ENCODE assay signal across 9 cellular contexts in the genomic region with DNA sequence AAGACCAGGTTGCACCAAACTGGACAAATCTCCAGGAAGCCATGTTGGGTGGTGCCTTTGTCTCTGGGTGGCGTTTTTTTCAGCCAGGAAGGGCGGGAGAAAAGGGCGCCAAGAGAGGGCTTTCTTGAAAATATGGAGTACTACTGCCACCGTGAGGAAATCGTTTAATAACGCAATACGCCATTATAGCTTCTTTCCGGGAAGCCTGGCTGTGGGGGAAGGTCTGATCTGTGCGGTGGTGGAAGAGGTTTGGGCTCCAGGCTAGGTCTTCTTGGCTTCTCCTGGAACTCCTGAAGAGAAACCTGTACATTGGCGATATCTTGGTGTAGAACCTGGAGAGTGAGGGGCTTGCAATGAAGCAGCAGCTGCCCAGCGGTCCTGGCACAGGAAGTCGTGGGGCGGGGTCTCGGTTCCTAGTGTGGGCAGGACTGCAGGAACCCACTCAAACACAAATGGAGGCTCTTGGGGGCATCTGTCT.
DNase-seq lines count a peak whose midpoint lies in the region; ATAC-seq and TF ChIP-seq lines count a peak whose summit lies in the region.
"Had no signal": no experiment of that assay in that cellular context is flagged by ENCODE, and none has a peak within 500 bp of the region (broad histone marks: within the 10 kb centered on the region; RNA-seq: fewer than 3 reads in every experiment).

No MANE protein-coding gene starts in this region.

- H3K27me3 Mint-ChIP-seq in natural killer cell (ENCODE audit: low read depth in 2 of 2) (no peaks in the 10 kb centered on the region), Calu3 (ENCODE audit: unreplicated experiment) (no peaks in the 10 kb centered on the region)
- H3K27me3 Mint-ChIP-seq in activated CD8-positive, alpha-beta T cell treated with anti-CD3 and anti-CD28 coated beads, Interleukin-2, amount 10 ng/mL, durations not matched to agents 7 days and 5 days (ENCODE audit: low read depth): no peaks in the 10 kb centered on the region

- H3K4me1 Mint-ChIP-seq in natural killer cell: peaks cover 0 to 17% of the 10 kb centered on the region in 2 donors
- no peaks in the 10 kb centered on the region for H3K4me1 Mint-ChIP-seq in activated CD8-positive, alpha-beta T cell treated with anti-CD3 and anti-CD28 coated beads, Interleukin-2, amount 10 ng/mL, durations not matched to agents 7 days and 5 days (ENCODE audit: low read depth)
- H3K4me1 Mint-ChIP-seq in Calu3 (ENCODE audit: low read depth, unreplicated experiment): no peaks in the 10 kb centered on the region

- peak; percentile 55 for DNase-seq in AG08395 (ENCODE audit: low spot score)
- DNase-seq in NCI-H1105 treated with DMSO at 0.1 percent for 48 hours (lab: John Stamatoyannopoulos, UW): peak; percentile 85
- peak; percentile 68 for DNase-seq in activated gamma-delta T cell treated with anti-CD3 and anti-CD28 coated beads, Interleukin-2, amount 50 U/mL, for 16 hours (ENCODE audit: low read depth)
- no peak for DNase-seq in natural killer cell
- no peak for DNase-seq in activated CD8-positive, alpha-beta T cell treated with anti-CD3 and anti-CD28 coated beads, Interleukin-2, amount 10 ng/mL, durations not matched to agents 7 days and 5 days
- DNase-seq in Calu3: no peak

- H3K4me3 Mint-ChIP-seq in natural killer cell (peak overlapping the region; percentile 89), Calu3 (ENCODE audit: low read depth, unreplicated experiment) (no peak overlapping the region)
- H3K4me3 Mint-ChIP-seq in activated CD8-positive, alpha-beta T cell treated with anti-CD3 and anti-CD28 coated beads, Interleukin-2, amount 10 ng/mL, durations not matched to agents 7 days and 5 days: no peak overlapping the region

- intact Hi-C loops in natural killer cell (cut with micrococcal nuclease): no loop called here
- intact Hi-C loops in Calu3 (cut with micrococcal nuclease; ENCODE audit: unreplicated experiment): no loop called here

- no peaks in the 10 kb centered on the region for H3K9me3 Mint-ChIP-seq in natural killer cell
- H3K9me3 Mint-ChIP-seq in activated CD8-positive, alpha-beta T cell treated with anti-CD3 and anti-CD28 coated beads, Interleukin-2, amount 10 ng/mL, durations not matched to agents 7 days and 5 days (ENCODE audit: insufficient read depth): no peaks in the 10 kb centered on the region
- H3K9me3 Mint-ChIP-seq in Calu3 (ENCODE audit: low read depth, unreplicated experiment): no peaks in the 10 kb centered on the region

- peak; percentile 64 for ATAC-seq in GM18907 (IDR thresholded peaks at IDR 0.05; ENCODE audit: unreplicated experiment)
- peak in 1 of 3 donors; percentile 67 for ATAC-seq in natural killer cell
- no peak for ATAC-seq in activated CD8-positive, alpha-beta T cell treated with anti-CD3 and anti-CD28 coated beads, Interleukin-2, amount 10 ng/mL, durations not matched to agents 7 days and 5 days
- ATAC-seq in HG03039 (IDR thresholded peaks at IDR 0.05; ENCODE audit: unreplicated experiment): no peak
- ATAC-seq: body of pancreas had no signal

- no peak for TF ChIP-seq CTCF in natural killer cell (IDR thresholded peaks at IDR 0.05)
- no peak for TF ChIP-seq CTCF in Calu3 (IDR thresholded peaks at IDR 0.05; ENCODE audit: unreplicated experiment)

- CTCF ChIA-PET in activated CD8-positive, alpha-beta T cell treated with anti-CD3 and anti-CD28 coated beads, Interleukin-2, amount 10 ng/mL, durations not matched to agents 7 days and 5 days (lab: Charles Lee): no interaction called here
- CTCF ChIA-PET in Calu3 (lab: Charles Lee): no interaction called here

- H3K27ac Mint-ChIP-seq in natural killer cell (peak overlapping the region in 1 of 2 donors; percentile 88), Calu3 (ENCODE audit: unreplicated experiment) (no peak overlapping the region)
- no peak overlapping the region for H3K27ac Mint-ChIP-seq in activated CD8-positive, alpha-beta T cell treated with anti-CD3 and anti-CD28 coated beads, Interleukin-2, amount 10 ng/mL, durations not matched to agents 7 days and 5 days

- POLR2A ChIA-PET in activated CD8-positive, alpha-beta T cell treated with anti-CD3 and anti-CD28 coated beads, Interleukin-2, amount 10 ng/mL, durations not matched to agents 7 days and 5 days (lab: Charles Lee): no interaction called here

- H3K36me3 Mint-ChIP-seq in natural killer cell (no peaks in the 10 kb centered on the region), Calu3 (ENCODE audit: insufficient read depth, unreplicated experiment) (peaks cover 5% of the 10 kb centered on the region)
- H3K36me3 Mint-ChIP-seq in activated CD8-positive, alpha-beta T cell treated with anti-CD3 and anti-CD28 coated beads, Interleukin-2, amount 10 ng/mL, durations not matched to agents 7 days and 5 days (ENCODE audit: low read depth): peaks cover 16% of the 10 kb centered on the region

- no TSS peak for BruUV-seq in Calu3 (replicated peaks; lab: Mats Ljungman, UMichigan)

Comparison
In these comparisons a context has a peak if more than half of its experiments do, and no peak if none do; other contexts are left out.
1. DNase-seq: peak in AG08395 (single experiment), NCI-H1105 treated with DMSO at 0.1 percent for 48 hours (single experiment) and activated gamma-delta T cell treated with anti-CD3 and anti-CD28 coated beads, Interleukin-2, amount 50 U/mL, for 16 hours (single experiment); none in natural killer cell (single experiment), activated CD8-positive, alpha-beta T cell treated with anti-CD3 and anti-CD28 coated beads, Interleukin-2, amount 10 ng/mL, durations not matched to agents 7 days and 5 days (single experiment) and Calu3 (single experiment).